Comparison of ENCODE assay signal across 10 cellular contexts in the genomic region with DNA sequence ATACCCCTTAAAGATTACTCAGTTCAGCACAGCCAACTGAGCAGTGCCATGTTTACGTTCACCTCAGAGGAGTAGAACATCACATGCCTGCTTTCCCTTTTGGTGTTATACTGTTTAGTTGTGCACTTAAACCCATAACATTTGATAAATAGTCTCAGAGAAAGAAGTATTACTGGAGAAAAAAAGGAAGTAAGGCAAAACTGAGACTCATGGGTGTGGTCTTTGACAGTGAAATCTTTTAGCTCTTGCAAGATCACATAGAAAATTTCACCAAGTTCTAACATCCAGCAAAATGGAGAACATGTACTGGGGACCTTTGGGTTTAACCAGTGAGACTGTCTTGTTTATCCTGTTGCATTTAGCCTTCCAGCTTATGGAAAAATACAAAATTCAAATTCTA. TPM values are rescaled to one million over a fixed set of nuclear protein-coding genes. Genes with fewer than 3 reads are reported as not detected.
DNase-seq lines count a peak whose midpoint lies in the region; ATAC-seq and TF ChIP-seq lines count a peak whose summit lies in the region.
"Had no signal": no experiment of that assay in that cellular context is flagged by ENCODE, and none has a peak within 500 bp of the region (broad histone marks: within the 10 kb centered on the region; RNA-seq: fewer than 3 reads in every experiment).

No MANE protein-coding gene starts in this region.

- H3K9me3 ChIP-seq in subcutaneous abdominal adipose tissue (ENCODE audit: control insufficient read depth in 5 of 5, low read length in 5 of 5): no peaks in the 10 kb centered on the region

- peaks cover 87% of the 10 kb centered on the region for H3K4me1 Mint-ChIP-seq in activated T-cell treated with anti-CD3 and anti-CD28 coated beads, Interleukin-2, amount 50 U/mL, for 4 hours (ENCODE audit: low read depth)
- H3K4me1 Mint-ChIP-seq in activated naive CD8-positive, alpha-beta T cell (ENCODE audit: low read depth): peaks cover 83% of the 10 kb centered on the region

- peak overlapping the region in 2 of 5 donors; percentile 36 to 62 for H3K9ac ChIP-seq in subcutaneous abdominal adipose tissue (ENCODE audit: low read length in 5 of 5)
- H3K9ac ChIP-seq: parathyroid adenoma had no signal

- H3K4me3 Mint-ChIP-seq in activated T-cell treated with anti-CD3 and anti-CD28 coated beads, Interleukin-2, amount 50 U/mL, for 4 hours: peak overlapping the region; percentile 66
- H3K4me3 Mint-ChIP-seq in activated naive CD8-positive, alpha-beta T cell: peak overlapping the region; percentile 49

- H3K4me3 ChIP-seq in HL-60 (replicated peaks; ENCODE audit: insufficient read depth, low read length) (no peak overlapping the region), subcutaneous abdominal adipose tissue (ENCODE audit: low read depth in 1 of 5, low read length in 5 of 5) (peak overlapping the region in 2 of 5 donors; percentile 11 to 26)

- TF ChIP-seq CTCF in HL-60 (IDR thresholded peaks at IDR 0.05; ENCODE audit: insufficient read depth, low read length): no peak

- H3K27ac Mint-ChIP-seq in activated naive CD8-positive, alpha-beta T cell: peak overlapping the region; percentile 95

- no peak for DNase-seq in activated T-cell treated with anti-CD3 and anti-CD28 coated beads, Interleukin-2, amount 50 U/mL, for 4 hours
- no peak for DNase-seq in activated T-cell treated with anti-CD3 and anti-CD28 coated beads, Interleukin-2, amount 50 U/mL, for 1 hour
- DNase-seq in HL-60 (ENCODE audit: low read depth in 1 of 2, low spot score in 1 of 2) (peak; percentile 32 to 66), NCI-H1436 treated with DMSO at 0.1 percent for 48 hours (lab: John Stamatoyannopoulos, UW) (no peak), RKO (ENCODE audit: low spot score) (no peak), NCI-H1092 (lab: John Stamatoyannopoulos, UW) (no peak)
- DNase-seq: NCI-H2171 had no signal

- H3K36me3 ChIP-seq in subcutaneous abdominal adipose tissue (ENCODE audit: control insufficient read depth in 5 of 5, insufficient read depth in 5 of 5, low read length in 5 of 5): peaks cover 7 to 14% (median 13%) of the 10 kb centered on the region in 5 donors

- H3K27ac ChIP-seq in HL-60 (replicated peaks) (peak overlapping the region; percentile 56), subcutaneous abdominal adipose tissue (ENCODE audit: low read depth, low read length) (peak overlapping the region; percentile 79)
- H3K27ac ChIP-seq: parathyroid adenoma had no signal

- peaks cover 1 to 77% (median 67%) of the 10 kb centered on the region in 5 donors for H3K4me1 ChIP-seq in subcutaneous abdominal adipose tissue (ENCODE audit: control insufficient read depth in 5 of 5, insufficient read depth in 5 of 5, low read length in 5 of 5)
- H3K4me1 ChIP-seq: parathyroid adenoma had no signal

- H3K36me3 Mint-ChIP-seq in activated T-cell treated with anti-CD3 and anti-CD28 coated beads, Interleukin-2, amount 50 U/mL, for 4 hours (ENCODE audit: insufficient read depth): peaks cover 38% of the 10 kb centered on the region
- peaks cover 27% of the 10 kb centered on the region for H3K36me3 Mint-ChIP-seq in activated naive CD8-positive, alpha-beta T cell

- no peak for ATAC-seq in activated T-cell treated with anti-CD3 and anti-CD28 coated beads, Interleukin-2, amount 50 U/mL, for 4 hours

- H3K27me3 ChIP-seq in HL-60 (ENCODE audit: insufficient read depth, poor library complexity, severe bottlenecking) (no peaks in the 10 kb centered on the region), subcutaneous abdominal adipose tissue (ENCODE audit: control insufficient read depth in 5 of 5, insufficient read depth in 4 of 5, low read length in 5 of 5) (peaks cover 0 to 2% (median 0%) of the 10 kb centered on the region in 5 donors)

- H3K27me3 Mint-ChIP-seq in activated T-cell treated with anti-CD3 and anti-CD28 coated beads, Interleukin-2, amount 50 U/mL, for 4 hours (ENCODE audit: low read depth): no peaks in the 10 kb centered on the region
- no peaks in the 10 kb centered on the region for H3K27me3 Mint-ChIP-seq in activated naive CD8-positive, alpha-beta T cell

- H3K9me3 Mint-ChIP-seq in activated T-cell treated with anti-CD3 and anti-CD28 coated beads, Interleukin-2, amount 50 U/mL, for 4 hours: no peaks in the 10 kb centered on the region
- H3K9me3 Mint-ChIP-seq in activated naive CD8-positive, alpha-beta T cell (ENCODE audit: low read depth): no peaks in the 10 kb centered on the region

RNA-seq across cellular contexts. Expression of gene TANK, which starts 5.6 kb away (rescaled TPM):
- total RNA-seq in activated T-cell treated with anti-CD3 and anti-CD28 coated beads, Interleukin-2, amount 50 U/mL, for 4 hours: 10 to 100 TPM; 42.7 to 61.2 (median 61.1) TPM

Comparison
In these comparisons a context has a peak if more than half of its experiments do, and no peak if none do; other contexts are left out.
1. DNase-seq: peak in HL-60 (2 of 2); none in activated T-cell treated with anti-CD3 and anti-CD28 coated beads, Interleukin-2, amount 50 U/mL, for 4 hours (single experiment), activated T-cell treated with anti-CD3 and anti-CD28 coated beads, Interleukin-2, amount 50 U/mL, for 1 hour (single experiment), NCI-H1436 treated with DMSO at 0.1 percent for 48 hours (single experiment), RKO (single experiment) and NCI-H1092 (single experiment).